ENCODE assay signal across 8 cellular contexts in genomic region chr15:101641894-101642293, GRCh38. TPM values are rescaled to one million over a fixed set of nuclear protein-coding genes. Genes with fewer than 3 reads are reported as not detected.
DNase-seq lines count a peak whose midpoint lies in the region; ATAC-seq and TF ChIP-seq lines count a peak whose summit lies in the region.

No MANE protein-coding gene starts in this region.

- TF ChIP-seq CTCF in AG10803 (conservative IDR thresholded peaks at IDR 0.05; ENCODE audit: low read length) (no peak), right atrium auricular region (IDR thresholded peaks at IDR 0.05) (no peak)

- peaks cover 19% of the 10 kb centered on the region for H3K4me1 Mint-ChIP-seq in T-helper 2 cell treated with Interferon-gamma antibody and Interleukin-4, amounts not matched to agents 5 μg/mL and 100 μg/mL, for 36 hours (ENCODE audit: low read depth)

- H3K4me3 ChIP-seq in AG10803 (ENCODE audit: low read length) (no peak overlapping the region), right atrium auricular region (no peak overlapping the region)

- ATAC-seq in HG03139 (IDR thresholded peaks at IDR 0.05; ENCODE audit: unreplicated experiment) (peak; percentile 55), GM19452 (IDR thresholded peaks at IDR 0.05; ENCODE audit: unreplicated experiment) (no peak)

- H3K9me3 ChIP-seq in right atrium auricular region = no peaks in the 10 kb centered on the region

- no peaks in the 10 kb centered on the region for H3K27me3 ChIP-seq in right atrium auricular region

- peak overlapping the region; percentile 4 to 57 for H3K27ac ChIP-seq in right atrium auricular region

- H3K27me3 Mint-ChIP-seq in T-helper 2 cell treated with Interferon-gamma antibody and Interleukin-4, amounts not matched to agents 5 μg/mL and 100 μg/mL, for 36 hours (ENCODE audit: low read depth) = no peaks in the 10 kb centered on the region

- no peaks in the 10 kb centered on the region for H3K9me3 Mint-ChIP-seq in T-helper 2 cell treated with Interferon-gamma antibody and Interleukin-4, amounts not matched to agents 5 μg/mL and 100 μg/mL, for 36 hours

- peaks cover 70% of the 10 kb centered on the region for H3K36me3 ChIP-seq in right atrium auricular region

- H3K4me3 Mint-ChIP-seq in T-helper 2 cell treated with Interferon-gamma antibody and Interleukin-4, amounts not matched to agents 5 μg/mL and 100 μg/mL, for 36 hours = no peak overlapping the region

- peaks cover 0 to 11% of the 10 kb centered on the region in 2 donors for H3K4me1 ChIP-seq in right atrium auricular region

- peak overlapping the region; percentile 73 for H3K27ac Mint-ChIP-seq in T-helper 2 cell treated with Interferon-gamma antibody and Interleukin-4, amounts not matched to agents 5 μg/mL and 100 μg/mL, for 36 hours

- H3K36me3 Mint-ChIP-seq in T-helper 2 cell treated with Interferon-gamma antibody and Interleukin-4, amounts not matched to agents 5 μg/mL and 100 μg/mL, for 36 hours (ENCODE audit: low read depth) = peaks cover 51% of the 10 kb centered on the region

- DNase-seq in AG10803 (ENCODE audit: low read depth) = peak; percentile 35
- no peak for DNase-seq in T-helper 2 cell treated with Interferon-gamma antibody and Interleukin-4, amounts not matched to agents 5 μg/mL and 100 μg/mL, for 36 hours (ENCODE audit: low spot score)
- no peak for DNase-seq in right atrium auricular region (ENCODE audit: low spot score)
- DNase-seq in UCSD-AML1 (lab: John Stamatoyannopoulos, UW; ENCODE audit: unreplicated experiment) = no peak
- DNase-seq in NCI-H510A treated with DMSO at 0.1 percent for 48 hours (lab: John Stamatoyannopoulos, UW) = no peak
- DNase-seq in amygdala (lab: John Stamatoyannopoulos, UW) = no peak

RNA-seq across cellular contexts. Expression of gene TM2D3, which starts 10.3 kb away (rescaled TPM):
- total RNA-seq in right atrium auricular region = 10 to 100 TPM; 36.0 to 53.4 TPM
